In genomic region chr7:107172318-107173032, GRCh38 we compare ENCODE assay signal across 1 cellular context.
TF ChIP-seq lines count a peak whose summit lies in the region.

No MANE protein-coding gene starts in this region.

TF ChIP-seq in HEK293, 187 proteins besides CTCF, POLR2A, EP300 and RAD21:
- TF ChIP-seq, protein P1, sequence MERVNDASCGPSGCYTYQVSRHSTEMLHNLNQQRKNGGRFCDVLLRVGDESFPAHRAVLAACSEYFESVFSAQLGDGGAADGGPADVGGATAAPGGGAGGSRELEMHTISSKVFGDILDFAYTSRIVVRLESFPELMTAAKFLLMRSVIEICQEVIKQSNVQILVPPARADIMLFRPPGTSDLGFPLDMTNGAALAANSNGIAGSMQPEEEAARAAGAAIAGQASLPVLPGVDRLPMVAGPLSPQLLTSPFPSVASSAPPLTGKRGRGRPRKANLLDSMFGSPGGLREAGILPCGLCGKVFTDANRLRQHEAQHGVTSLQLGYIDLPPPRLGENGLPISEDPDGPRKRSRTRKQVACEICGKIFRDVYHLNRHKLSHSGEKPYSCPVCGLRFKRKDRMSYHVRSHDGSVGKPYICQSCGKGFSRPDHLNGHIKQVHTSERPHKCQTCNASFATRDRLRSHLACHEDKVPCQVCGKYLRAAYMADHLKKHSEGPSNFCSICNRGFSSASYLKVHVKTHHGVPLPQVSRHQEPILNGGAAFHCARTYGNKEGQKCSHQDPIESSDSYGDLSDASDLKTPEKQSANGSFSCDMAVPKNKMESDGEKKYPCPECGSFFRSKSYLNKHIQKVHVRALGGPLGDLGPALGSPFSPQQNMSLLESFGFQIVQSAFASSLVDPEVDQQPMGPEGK (tag by site-specific recombination; IDR thresholded peaks at IDR 0.05), result no peak
- TF ChIP-seq, protein P2, sequence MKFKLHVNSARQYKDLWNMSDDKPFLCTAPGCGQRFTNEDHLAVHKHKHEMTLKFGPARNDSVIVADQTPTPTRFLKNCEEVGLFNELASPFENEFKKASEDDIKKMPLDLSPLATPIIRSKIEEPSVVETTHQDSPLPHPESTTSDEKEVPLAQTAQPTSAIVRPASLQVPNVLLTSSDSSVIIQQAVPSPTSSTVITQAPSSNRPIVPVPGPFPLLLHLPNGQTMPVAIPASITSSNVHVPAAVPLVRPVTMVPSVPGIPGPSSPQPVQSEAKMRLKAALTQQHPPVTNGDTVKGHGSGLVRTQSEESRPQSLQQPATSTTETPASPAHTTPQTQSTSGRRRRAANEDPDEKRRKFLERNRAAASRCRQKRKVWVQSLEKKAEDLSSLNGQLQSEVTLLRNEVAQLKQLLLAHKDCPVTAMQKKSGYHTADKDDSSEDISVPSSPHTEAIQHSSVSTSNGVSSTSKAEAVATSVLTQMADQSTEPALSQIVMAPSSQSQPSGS (tag by site-specific recombination; IDR thresholded peaks at IDR 0.05; ENCODE audit: low read depth), result peak; percentile 62; the same call in 1 of the 2 replicates
- peak; percentile 58; the same call in 1 of the 2 replicates for TF ChIP-seq ZNF121 (tag by site-specific recombination; IDR thresholded peaks at IDR 0.05)
